Comparison of ENCODE assay signal across 2 cellular contexts in genomic region chr21:39126486-39126806, GRCh38.
TF ChIP-seq lines count a peak whose summit lies in the region.

No MANE protein-coding gene starts in this region.

TF ChIP-seq in A549, 52 proteins besides CTCF, POLR2A, EP300 and RAD21:
- TF ChIP-seq MAFK (IDR thresholded peaks at IDR 0.05; ENCODE audit: partially characterized antibody) (no peak), MAX (IDR thresholded peaks at IDR 0.05) (no peak), ESRRA (IDR thresholded peaks at IDR 0.05; ENCODE audit: borderline replicate concordance, low read length) (no peak), HOXA7 (CRISPR knock-in tag; IDR thresholded peaks at IDR 0.05) (no peak), BHLHE40 (IDR thresholded peaks at IDR 0.05; ENCODE audit: low read depth, low read length) (no peak), RFX5 (IDR thresholded peaks at IDR 0.05) (no peak), EHMT2 (IDR thresholded peaks at IDR 0.05; ENCODE audit: low read depth) (no peak), FOSL2 (IDR thresholded peaks at IDR 0.05) (no peak), FOSL2 (CRISPR knock-in tag; IDR thresholded peaks at IDR 0.05) (no peak), HES2 (IDR thresholded peaks at IDR 0.05) (no peak), HOXB5 (CRISPR knock-in tag; IDR thresholded peaks at IDR 0.05) (no peak), POLR2AphosphoS2 (conservative IDR thresholded peaks at IDR 0.05; ENCODE audit: low read length) (no peak), ZSCAN20 (CRISPR knock-in tag; IDR thresholded peaks at IDR 0.05) (no peak), KDM1A (IDR thresholded peaks at IDR 0.05; ENCODE audit: low read depth) (no peak), CHD2 (IDR thresholded peaks at IDR 0.05; ENCODE audit: low read length, partially characterized antibody) (no peak), ELK1 (IDR thresholded peaks at IDR 0.05; ENCODE audit: low read depth, low read length) (no peak), PHF8 (IDR thresholded peaks at IDR 0.05; ENCODE audit: borderline replicate concordance, low read depth) (no peak), HDAC2 (IDR thresholded peaks at IDR 0.05) (no peak), SREBF2 (IDR thresholded peaks at IDR 0.05) (no peak)
TF ChIP-seq in A549: peak in this region for 0.

TF ChIP-seq in H1, 55 proteins besides CTCF, POLR2A, EP300 and RAD21:
- TF ChIP-seq CEBPB (IDR thresholded peaks at IDR 0.05; ENCODE audit: low read depth, low read length) (no peak), SIX5 (IDR thresholded peaks at IDR 0.05; ENCODE audit: low read depth, low read length) (no peak), KDM4A (IDR thresholded peaks at IDR 0.05; ENCODE audit: low read depth, low read length, severe bottlenecking) (no peak), CBX8 (IDR thresholded peaks at IDR 0.05; ENCODE audit: borderline replicate concordance, low read depth, low read length) (no peak), USF2 (IDR thresholded peaks at IDR 0.05; ENCODE audit: low read length) (no peak), RFX5 (IDR thresholded peaks at IDR 0.05; ENCODE audit: borderline replicate concordance, low read depth, low read length) (no peak), SP1 (IDR thresholded peaks at IDR 0.05; ENCODE audit: low read depth, low read length) (no peak), MAX (IDR thresholded peaks at IDR 0.05) (no peak), YY1 (IDR thresholded peaks at IDR 0.05; ENCODE audit: low read depth, low read length) (no peak), HDAC6 (IDR thresholded peaks at IDR 0.05; ENCODE audit: low read depth, low read length) (no peak), GTF2F1 (IDR thresholded peaks at IDR 0.05; ENCODE audit: borderline replicate concordance, low read depth, low read length) (no peak), NANOG (IDR thresholded peaks at IDR 0.05; ENCODE audit: insufficient read depth, low read depth, low read length, poor library complexity, severe bottlenecking) (no peak), RBBP5 (IDR thresholded peaks at IDR 0.05; ENCODE audit: borderline replicate concordance, low read depth, low read length) (no peak), POU5F1 (IDR thresholded peaks at IDR 0.05; ENCODE audit: low read depth, low read length) (no peak)
